8 cellular contexts compared by ENCODE assay signal in genomic region chr17:42675984-42676423, GRCh38. TPM values are rescaled to one million over a fixed set of nuclear protein-coding genes. Genes with fewer than 3 reads are reported as not detected.
DNase-seq lines count a peak whose midpoint lies in the region; ATAC-seq and TF ChIP-seq lines count a peak whose summit lies in the region.

No MANE protein-coding gene starts in this region.

- no peaks in the 10 kb centered on the region for H3K9me3 ChIP-seq in OCI-LY7 (ENCODE audit: low read length)
- no peaks in the 10 kb centered on the region for H3K9me3 ChIP-seq in lung (ENCODE audit: control insufficient read depth in 2 of 2, insufficient read depth in 1 of 2, low read length in 1 of 2)
- no peaks in the 10 kb centered on the region for H3K9me3 ChIP-seq in upper lobe of left lung

- WGBS in lung, 2 donors: 0 to 1% methylated on average over 37 to 41 of the region's 41 CpGs
- 1% methylated on average over 29 of the region's 41 CpGs; no CpG with 5 or more reads in 1 of the 2 donors for WGBS in upper lobe of left lung, 2 donors

- intact Hi-C loops in OCI-LY7 (cut with micrococcal nuclease; ENCODE audit: unreplicated experiment): loop anchor here (2.0 kb wide), 1 partner anchor 17 kb away; the partner anchor contains the start of gene TUBG2

- DNase-seq in NCI-H748 (lab: John Stamatoyannopoulos, UW; ENCODE audit: unreplicated experiment): peak; percentile 69
- no peak for DNase-seq in NCI-H748 treated with DMSO at 0.1 percent for 48 hours (lab: John Stamatoyannopoulos, UW)
- peak; percentile 27 for DNase-seq in OCI-LY7 (ENCODE audit: low spot score)
- DNase-seq in coronary artery (ENCODE audit: low spot score): peak; percentile 85
- DNase-seq in lung (ENCODE audit: low spot score): no peak
- peak in 1 of 2 donors; percentile 92 for DNase-seq in upper lobe of left lung
- no peak for DNase-seq in stimulated activated CD4-positive, alpha-beta T cell treated with anti-CD3 and anti-CD28 coated beads, Interleukin-2, amount 100 ng/mL, for 48 hours
- no peak for DNase-seq in NOMO-1 (lab: John Stamatoyannopoulos, UW; ENCODE audit: unreplicated experiment in 2 of 2)

- no peaks in the 10 kb centered on the region for H3K27me3 ChIP-seq in lung (ENCODE audit: control insufficient read depth, insufficient read depth)
- peaks cover 0 to 6% (median 1%) of the 10 kb centered on the region in 4 donors for H3K27me3 ChIP-seq in upper lobe of left lung

- peak overlapping the region; percentile 38; the same call in 1 of the 2 replicates for H2AFZ ChIP-seq in OCI-LY7 (ENCODE audit: low read length)

- peak; percentile 8 for ATAC-seq in lung (ENCODE audit: insufficient read depth, low FRiP score)
- ATAC-seq in upper lobe of left lung (ENCODE audit: low FRiP score in 2 of 2): no peak

- no peak for TF ChIP-seq EP300 in upper lobe of left lung (IDR thresholded peaks at IDR 0.05)

- TF ChIP-seq CTCF in OCI-LY7 (conservative IDR thresholded peaks at IDR 0.05; ENCODE audit: low read length): no peak
- no peak for TF ChIP-seq CTCF in coronary artery (IDR thresholded peaks at IDR 0.05)
- no peak for TF ChIP-seq CTCF in lung (IDR thresholded peaks at IDR 0.05; ENCODE audit: control extremely low read depth, extremely low read depth)
- TF ChIP-seq CTCF in upper lobe of left lung (IDR thresholded peaks at IDR 0.05): peak in 1 of 6 experiments; percentile 20

- H3K4me1 ChIP-seq in OCI-LY7 (ENCODE audit: insufficient read depth, low read length, poor library complexity, severe bottlenecking) (peaks cover 56% of the 10 kb centered on the region), lung (ENCODE audit: control insufficient read depth in 2 of 2, insufficient read depth in 2 of 2, low read length in 2 of 2) (peaks cover 9 to 14% of the 10 kb centered on the region in 2 donors), upper lobe of left lung (peaks cover 56 to 75% (median 60%) of the 10 kb centered on the region in 4 donors)

- peak in 1 of 4 donors; percentile 58 for TF ChIP-seq POLR2A in upper lobe of left lung (IDR thresholded peaks at IDR 0.05)

- H3K9me2 ChIP-seq in OCI-LY7 (ENCODE audit: insufficient read depth, low read length): no peaks in the 10 kb centered on the region

- H3K36me3 ChIP-seq in OCI-LY7 (ENCODE audit: insufficient read depth, low read length) (peaks cover under 1% of the 10 kb centered on the region; the same call in 1 of the 2 replicates), lung (ENCODE audit: control insufficient read depth in 2 of 2, insufficient read depth in 2 of 2, low read length in 2 of 2) (peaks cover 0 to 15% of the 10 kb centered on the region in 2 donors), upper lobe of left lung (peaks cover 0 to 27% (median 18%) of the 10 kb centered on the region in 4 donors)

- no peaks in the 10 kb centered on the region for H4K20me1 ChIP-seq in OCI-LY7 (ENCODE audit: insufficient read depth, low read length)

- H3K4me2 ChIP-seq in OCI-LY7 (ENCODE audit: low read length): peak overlapping the region; percentile 89

- CTCF ChIA-PET in OCI-LY7 (lab: Charles Lee; ENCODE audit: unreplicated experiment): interaction anchor here (2.3 kb wide), 1 partner anchor 98 kb away, joined by 8 read pairs; no protein-coding TSS in a partner anchor

- H3K79me2 ChIP-seq in OCI-LY7 (ENCODE audit: insufficient read depth, low read depth, low read length): no peaks in the 10 kb centered on the region

- BruUV-seq in OCI-LY7 (replicated peaks; lab: Mats Ljungman, UMichigan): no TSS peak

- H3K27ac ChIP-seq in OCI-LY7 (ENCODE audit: low read depth, low read length, poor library complexity, severe bottlenecking): peak overlapping the region; percentile 26
- peak overlapping the region; percentile 86 to 96 for H3K27ac ChIP-seq in coronary artery
- H3K27ac ChIP-seq in lung (ENCODE audit: low read depth in 1 of 2, low read length in 1 of 2): peak overlapping the region; percentile 82 to 91
- peak overlapping the region; percentile 81 to 98 (median 90) for H3K27ac ChIP-seq in upper lobe of left lung

- H3K4me3 ChIP-seq in OCI-LY7 (ENCODE audit: low read depth, low read length, poor library complexity, severe bottlenecking): peak overlapping the region; percentile 82
- peak overlapping the region; percentile 93 for H3K4me3 ChIP-seq in coronary artery
- H3K4me3 ChIP-seq in lung: peak overlapping the region; percentile 76
- H3K4me3 ChIP-seq in upper lobe of left lung: peak overlapping the region; percentile 81 to 92 (median 85)

- POLR2A ChIA-PET in OCI-LY7 (lab: Charles Lee): interaction anchor here (0.7 to 2.5 kb wide), 5 partner anchors 58 to 98 kb away, joined by 3 to 9 read pairs (median 8); partner anchors contain the start of gene PSMC3IP

RNA-seq across cellular contexts. Expression of gene PLEKHH3, which starts 0.8 kb away (rescaled TPM):
- total RNA-seq in OCI-LY7 (2014; rRNA removed; shearing (Covaris generic)): 17.0 and 24.4 TPM in 2 replicates
- total RNA-seq in OCI-LY7 (2022) (42.9 and 47.5 TPM in 2 replicates), lung (10 to 100 TPM; 23.9 to 30.2 TPM), upper lobe of left lung (10 to 100 TPM; 18.4 to 93.2 (median 28.4) TPM)
- 10 to 100 TPM; 21.2 to 22.0 TPM for polyA plus RNA-seq in lung

RNA-seq across cellular contexts. Expression of gene CCR10, which starts 5.6 kb away (rescaled TPM):
- 0.82 and 1.0 TPM in 2 replicates for total RNA-seq in OCI-LY7 (2014; rRNA removed; shearing (Covaris generic))
- total RNA-seq in OCI-LY7 (2022) (2.0 and 3.3 TPM in 2 replicates), lung (1 to 10 TPM in 1 of 2 donors, under 1 TPM in 1; 1.00 to 1.9 TPM), upper lobe of left lung (1 to 10 TPM in 4 of 6 donors, under 1 TPM in 2; 0.30 to 2.2 (median 1.4) TPM)
- polyA plus RNA-seq in lung: 1 to 10 TPM in 1 of 2 donors, under 1 TPM in 1; 0.55 to 3.1 TPM

RNA-seq across cellular contexts. Expression of gene CNTNAP1, which starts 6.3 kb away (rescaled TPM):
- 0.95 and 1.0 TPM in 2 replicates for total RNA-seq in OCI-LY7 (2014; rRNA removed; shearing (Covaris generic))
- 6.8 TPM in 2 replicates for total RNA-seq in OCI-LY7 (2022)
- 10 to 100 TPM in 1 of 2 donors, 1 to 10 TPM in 1; 9.9 to 12.5 TPM for total RNA-seq in lung
- polyA plus RNA-seq in lung: 1 to 10 TPM; 2.9 to 5.4 TPM
- 10 to 100 TPM in 1 of 6 donors, 1 to 10 TPM in 5; 1.7 to 37.7 (median 4.3) TPM for total RNA-seq in upper lobe of left lung

RNA-seq across cellular contexts. Expression of gene TUBG2, which starts 16.9 kb away (rescaled TPM):
- total RNA-seq in OCI-LY7 (2014; rRNA removed; shearing (Covaris generic)): 5.5 and 10.4 TPM in 2 replicates
- total RNA-seq in OCI-LY7 (2022): 22.5 and 23.4 TPM in 2 replicates
- total RNA-seq in lung: 10 to 100 TPM; 13.0 to 22.0 TPM
- polyA plus RNA-seq in lung: 10 to 100 TPM in 1 of 2 donors, 1 to 10 TPM in 1; 6.9 to 10.5 TPM
- total RNA-seq in upper lobe of left lung: 100 to 1,000 TPM in 1 of 6 donors, 10 to 100 TPM in 5; 12.4 to 104 (median 15.2) TPM

Comparison
In these comparisons a context has a peak if more than half of its experiments do, and no peak if none do; other contexts are left out.
1. DNase-seq: peak in NCI-H748 (single experiment), OCI-LY7 (single experiment) and coronary artery (single experiment); none in NCI-H748 treated with DMSO at 0.1 percent for 48 hours (single experiment), lung (single experiment), stimulated activated CD4-positive, alpha-beta T cell treated with anti-CD3 and anti-CD28 coated beads, Interleukin-2, amount 100 ng/mL, for 48 hours (0 of 2) and NOMO-1 (0 of 2).
2. H3K27ac ChIP-seq: peak in every context shown above with its lines; median percentile 91 in coronary artery; 90 in upper lobe of left lung; 86 in lung; 26 in OCI-LY7.
3. Peak in every context shown above with its lines, with median percentiles within 50 percentile points of each other: H3K4me3 ChIP-seq.